ENCODE assay signal across 8 cellular contexts in genomic region chr17:28745777-28746473, GRCh38. TPM values are rescaled to one million over a fixed set of nuclear protein-coding genes. Genes with fewer than 3 reads are reported as not detected.
A peak's percentile ranks its signal among the peaks of the same experiment; 100 is the strongest.
DNase-seq lines count a peak whose midpoint lies in the region; ATAC-seq and TF ChIP-seq lines count a peak whose summit lies in the region.

No MANE protein-coding gene starts in this region.

- H3K4me1 ChIP-seq in Karpas-422 (ENCODE audit: low read length): peaks cover 46% of the 10 kb centered on the region

- H2AFZ ChIP-seq in Karpas-422 (ENCODE audit: low read length): no peak overlapping the region

- peak overlapping the region; percentile 89 for H3K4me3 Mint-ChIP-seq in chondrocyte (ENCODE audit: unreplicated experiment)

- POLR2A ChIA-PET in BJ (lab: Charles Lee): interaction anchor here (0.7 to 0.9 kb wide), 2 partner anchors 17 to 33 kb away, joined by 3 to 4 read pairs; partner anchors contain the start of gene NEK8

- DNase-seq in BJ (ENCODE audit: low read depth) (no peak), Karpas-422 (no peak), chondrocyte (ENCODE audit: low spot score) (peak; percentile 72), myocyte (ENCODE audit: low read depth) (peak; percentile 91), NCI-H2029 (lab: John Stamatoyannopoulos, UW) (no peak), NCI-H1436 treated with DMSO at 0.1 percent for 48 hours (lab: John Stamatoyannopoulos, UW) (no peak)
- DNase-seq in activated CD4-positive, CD25-positive, alpha-beta regulatory T cell (lab: John Stamatoyannopoulos, UW): no peak

- H3K36me3 ChIP-seq in BJ (ENCODE audit: control insufficient read depth, insufficient read depth, low read length) (peaks cover 31% of the 10 kb centered on the region), Karpas-422 (ENCODE audit: insufficient read depth, low read length) (peaks cover 8% of the 10 kb centered on the region)

- TF ChIP-seq CTCF in BJ (IDR thresholded peaks at IDR 0.05; ENCODE audit: insufficient read depth, low read depth, low read length) (no peak), chondrocyte (IDR thresholded peaks at IDR 0.05) (no peak)

- peak overlapping the region; percentile 93 for H3K4me2 ChIP-seq in Karpas-422 (ENCODE audit: low read depth, low read length, poor library complexity, severe bottlenecking)

- H4K20me1 ChIP-seq in Karpas-422 (ENCODE audit: insufficient read depth, low read depth, low read length): peaks cover 33% of the 10 kb centered on the region

- no peaks in the 10 kb centered on the region for H3K9me3 ChIP-seq in Karpas-422 (ENCODE audit: low read length)

- peaks cover 31% of the 10 kb centered on the region for H3K79me2 ChIP-seq in Karpas-422 (ENCODE audit: low read length)

- no peak for ATAC-seq in HG03442 (IDR thresholded peaks at IDR 0.05; ENCODE audit: unreplicated experiment)

- H3K4me1 Mint-ChIP-seq in chondrocyte (ENCODE audit: low read depth): peaks cover 33% of the 10 kb centered on the region

- CTCF ChIA-PET in BJ (lab: Yijun Ruan, JAX): interaction anchor here (0.8 to 18.7 kb wide), 4 partner anchors 11 to 207 kb away, joined by 3 to 416 read pairs (median 49); partner anchors contain the start of genes NEK8 and TLCD1

- no peaks in the 10 kb centered on the region for H3K9me2 ChIP-seq in Karpas-422 (replicated peaks; ENCODE audit: insufficient read depth, low read length)

- H3K9ac ChIP-seq in Karpas-422 (ENCODE audit: low read length): peak overlapping the region; percentile 96

- H3K36me3 Mint-ChIP-seq in chondrocyte (ENCODE audit: low read depth): peaks cover 8% of the 10 kb centered on the region

- no peaks in the 10 kb centered on the region for H3K9me3 Mint-ChIP-seq in chondrocyte (ENCODE audit: low read depth)

- no peaks in the 10 kb centered on the region for H3K27me3 ChIP-seq in BJ (ENCODE audit: control insufficient read depth, insufficient read depth, low read length)
- H3K27me3 ChIP-seq in Karpas-422 (ENCODE audit: low read length): no peaks in the 10 kb centered on the region

- H3K27ac ChIP-seq in Karpas-422 (ENCODE audit: low read length): peak overlapping the region; percentile 79

- H3K4me3 ChIP-seq in BJ (ENCODE audit: low read depth, low read length): peak overlapping the region; percentile 86
- H3K4me3 ChIP-seq in Karpas-422 (ENCODE audit: low read length): peak overlapping the region; percentile 91; the same call in 1 of the 2 replicates

- no peaks in the 10 kb centered on the region for H3K27me3 Mint-ChIP-seq in chondrocyte (ENCODE audit: low read depth)

- peak overlapping the region; percentile 94 for H3K27ac Mint-ChIP-seq in chondrocyte (ENCODE audit: unreplicated experiment)

RNA-seq across cellular contexts. Expression of gene TRAF4, which starts 2.1 kb away (rescaled TPM):
- 26.4 and 55.6 TPM in 2 replicates for polyA plus RNA-seq in BJ (2011; rRNA removed)
- polyA minus RNA-seq in BJ (2011; rRNA and poly(A)+ RNA removed): 80.8 and 135 TPM in 2 replicates
- total RNA-seq in Karpas-422 (2014; rRNA removed; shearing (Covaris generic); ENCODE audit: low replicate concordance): 40.1 and 40.7 TPM in 2 replicates
- total RNA-seq in chondrocyte: 68.0 to 76.3 TPM (median 73.3 TPM) in 3 replicates
- 173 and 248 TPM in 2 replicates for total RNA-seq in myocyte
- 91.1 TPM for polyA plus RNA-seq in myocyte (2012)

RNA-seq across cellular contexts. Expression of gene NEK8, which starts 17.3 kb away (rescaled TPM):
- 3.8 and 5.3 TPM in 2 replicates for polyA plus RNA-seq in BJ (2011; rRNA removed)
- polyA minus RNA-seq in BJ (2011; rRNA and poly(A)+ RNA removed): 3.4 and 6.9 TPM in 2 replicates
- 9.4 and 13.8 TPM in 2 replicates for total RNA-seq in Karpas-422 (2014; rRNA removed; shearing (Covaris generic); ENCODE audit: low replicate concordance)
- total RNA-seq in chondrocyte (5.3 to 6.1 TPM (median 5.5 TPM) in 3 replicates), myocyte (5.5 and 6.0 TPM in 2 replicates)
- polyA plus RNA-seq in myocyte (2012): 5.6 TPM

RNA-seq across cellular contexts. Expression of gene TLCD1, which starts 19.9 kb away (rescaled TPM):
- 9.4 and 9.8 TPM in 2 replicates for polyA plus RNA-seq in BJ (2011; rRNA removed)
- polyA minus RNA-seq in BJ (2011; rRNA and poly(A)+ RNA removed): 4.2 and 5.6 TPM in 2 replicates
- 2.1 and 3.8 TPM in 2 replicates for total RNA-seq in Karpas-422 (2014; rRNA removed; shearing (Covaris generic); ENCODE audit: low replicate concordance)
- total RNA-seq in chondrocyte (12.4 to 12.9 TPM (median 12.6 TPM) in 3 replicates), myocyte (11.1 and 22.3 TPM in 2 replicates)
- polyA plus RNA-seq in myocyte (2012): 18.4 TPM

RNA-seq across cellular contexts. Expression of gene RPL23A, which starts 26.1 kb away (rescaled TPM):
- polyA plus RNA-seq in BJ (2011; rRNA removed): 486 and 1,227 TPM in 2 replicates
- 443 and 501 TPM in 2 replicates for polyA minus RNA-seq in BJ (2011; rRNA and poly(A)+ RNA removed)
- 1,170 and 1,763 TPM in 2 replicates for total RNA-seq in Karpas-422 (2014; rRNA removed; shearing (Covaris generic); ENCODE audit: low replicate concordance)
- total RNA-seq in chondrocyte (853 to 1,026 TPM (median 884 TPM) in 3 replicates), myocyte (261 and 384 TPM in 2 replicates)
- polyA plus RNA-seq in myocyte (2012): 793 TPM

RNA-seq across cellular contexts. Expression of gene RAB34, which starts 28.3 kb away (rescaled TPM):
- 307 and 473 TPM in 2 replicates for polyA plus RNA-seq in BJ (2011; rRNA removed)
- 192 and 265 TPM in 2 replicates for polyA minus RNA-seq in BJ (2011; rRNA and poly(A)+ RNA removed)
- not detected in 2 replicates for total RNA-seq in Karpas-422 (2014; rRNA removed; shearing (Covaris generic); ENCODE audit: low replicate concordance)
- total RNA-seq in chondrocyte (128 to 132 TPM (median 131 TPM) in 3 replicates), myocyte (162 and 198 TPM in 2 replicates)
- polyA plus RNA-seq in myocyte (2012): 125 TPM

Comparison
In these comparisons a context has a peak if more than half of its experiments do, and no peak if none do; other contexts are left out.
1. DNase-seq: peak in chondrocyte (single experiment) and myocyte (single experiment); none in BJ (single experiment), Karpas-422 (single experiment), activated CD4-positive, CD25-positive, alpha-beta regulatory T cell (0 of 4), NCI-H2029 (single experiment) and NCI-H1436 treated with DMSO at 0.1 percent for 48 hours (single experiment).